29 cellular contexts compared by ENCODE assay signal in genomic region chr6:155075938-155076337, GRCh38.
DNase-seq lines count a peak whose midpoint lies in the region; ATAC-seq and TF ChIP-seq lines count a peak whose summit lies in the region.
"Had no signal": no experiment of that assay in that cellular context is flagged by ENCODE, and none has a peak within 500 bp of the region (broad histone marks: within the 10 kb centered on the region; RNA-seq: fewer than 3 reads in every experiment).

No MANE protein-coding gene starts in this region.

- H3K4me3 Mint-ChIP-seq in effector memory CD8-positive, alpha-beta T cell, result no peak overlapping the region
- H3K4me3 Mint-ChIP-seq: CD8-positive, alpha-beta T cell; neural progenitor cell; stimulated activated naive CD8-positive, alpha-beta T cell treated with anti-CD3 and anti-CD28 coated beads, Interleukin-15, amount 100 ng/mL, for 72 hours had no signal

- no peaks in the 10 kb centered on the region for H3K36me3 ChIP-seq in transverse colon
- H3K36me3 ChIP-seq: BE2C, gastroesophageal sphincter, neural progenitor cell, pancreas, uterus had no signal

- peak; percentile 16 for DNase-seq in stimulated activated CD4-positive, alpha-beta T cell treated with anti-CD3 and anti-CD28 coated beads, Interleukin-15, amount 100 ng/mL, for 24 hours
- no peak for DNase-seq in stimulated activated CD4-positive, alpha-beta T cell treated with anti-CD3 and anti-CD28 coated beads, Interleukin-4, amount 100 ng/mL, for 4 hours
- DNase-seq in NOMO-1 (lab: John Stamatoyannopoulos, UW; ENCODE audit: unreplicated experiment in 2 of 2), result peak; percentile 45 to 78
- DNase-seq in germinal center (ENCODE audit: low spot score), result peak; percentile 14
- no peak for DNase-seq in transverse colon
- DNase-seq in left lobe of liver (ENCODE audit: low spot score), result no peak
- DNase-seq in effector memory CD8-positive, alpha-beta T cell, result no peak
- DNase-seq: ACHN; activated CD4-positive, alpha-beta T cell treated with anti-CD3 and anti-CD28 coated beads for 4 hours; activated effector memory CD4-positive, alpha-beta T cell treated with Interleukin-2 at 50 U/mL for 16 hours; activated T-cell treated with anti-CD3 and anti-CD28 coated beads, Interleukin-2, amount 50 U/mL, for 1 hour; anterior cingulate cortex; BE2C; CD8-positive, alpha-beta T cell; H7; Karpas-422; mesenchymal stem cell; NCI-H1436; NCI-H2107; NCI-H524; pancreas; retina; SHP77 treated with DMSO at 0.1 percent for 48 hours; stimulated activated naive CD8-positive, alpha-beta T cell treated with anti-CD3 and anti-CD28 coated beads, Interleukin-15, amount 100 ng/mL, for 72 hours; uterus had no signal

- no peaks in the 10 kb centered on the region for H3K36me3 Mint-ChIP-seq in effector memory CD8-positive, alpha-beta T cell (ENCODE audit: insufficient read depth)
- H3K36me3 Mint-ChIP-seq: activated naive CD4-positive, alpha-beta T cell treated with anti-CD3 and anti-CD28 coated beads, Interleukin-2, amount 50 U/mL, for 72 hours; CD8-positive, alpha-beta T cell had no signal

- no peak for TF ChIP-seq POLR2A in transverse colon (IDR thresholded peaks at IDR 0.05)

- no peak for TF ChIP-seq EP300 in transverse colon (IDR thresholded peaks at IDR 0.05; ENCODE audit: low read depth)

- 77 to 84% methylated on average over 7 to 9 of the region's 9 CpGs for WGBS in transverse colon (ENCODE audit: low coverage in 1 of 2), 2 donors

- H3K4me1 Mint-ChIP-seq in effector memory CD8-positive, alpha-beta T cell (ENCODE audit: low read depth in 2 of 2), result no peaks in the 10 kb centered on the region

- ATAC-seq in left lobe of liver, result no peak
- no peak for ATAC-seq in effector memory CD8-positive, alpha-beta T cell (replicated peaks)
- ATAC-seq: activated naive CD4-positive, alpha-beta T cell treated with anti-CD3 and anti-CD28 coated beads, Interleukin-2, amount 50 U/mL, for 72 hours; CD8-positive, alpha-beta T cell; gastroesophageal sphincter; pancreas; stimulated activated naive CD8-positive, alpha-beta T cell treated with anti-CD3 and anti-CD28 coated beads, Interleukin-15, amount 100 ng/mL, for 72 hours had no signal

- no peak overlapping the region for H3K27ac Mint-ChIP-seq in effector memory CD8-positive, alpha-beta T cell
- H3K27ac Mint-ChIP-seq: activated naive CD4-positive, alpha-beta T cell treated with anti-CD3 and anti-CD28 coated beads, Interleukin-2, amount 50 U/mL, for 72 hours; CD8-positive, alpha-beta T cell; neural progenitor cell; stimulated activated naive CD8-positive, alpha-beta T cell treated with anti-CD3 and anti-CD28 coated beads, Interleukin-15, amount 100 ng/mL, for 72 hours had no signal

- H3K27ac ChIP-seq in transverse colon, result no peak overlapping the region
- H3K27ac ChIP-seq: gastroesophageal sphincter, neural progenitor cell, pancreas, Peyer's patch had no signal

- intact Hi-C loops in transverse colon (cut with DNase I; ENCODE audit: low total_unique reads), result no loop called here

- no peaks in the 10 kb centered on the region for H3K9me3 ChIP-seq in transverse colon
- H3K9me3 ChIP-seq: BE2C, gastroesophageal sphincter, pancreas, Peyer's patch, uterus had no signal

- no peak for TF ChIP-seq CTCF in transverse colon (IDR thresholded peaks at IDR 0.05)

- peaks cover 0 to 6% (median 1%) of the 10 kb centered on the region in 4 donors for H3K4me1 ChIP-seq in transverse colon
- H3K4me1 ChIP-seq: BE2C, pancreas, Peyer's patch, uterus had no signal

- in situ Hi-C loops in transverse colon (cut with MboI; ENCODE audit: low pct_ligation_motif_present in 1 of 4, low pct_unique_long_range_greater_than_20kb in 1 of 4, low sequenced_read_pairs in 3 of 4), result no loop called here

- H3K4me3 ChIP-seq in transverse colon, result no peak overlapping the region
- H3K4me3 ChIP-seq: gastroesophageal sphincter, neural progenitor cell, pancreas, Peyer's patch, uterus had no signal

- H3K27me3 Mint-ChIP-seq in effector memory CD8-positive, alpha-beta T cell, result peaks cover 8 to 14% of the 10 kb centered on the region in 2 donors

- no peaks in the 10 kb centered on the region for H3K9me3 Mint-ChIP-seq in effector memory CD8-positive, alpha-beta T cell
- H3K9me3 Mint-ChIP-seq: activated naive CD4-positive, alpha-beta T cell treated with anti-CD3 and anti-CD28 coated beads, Interleukin-2, amount 50 U/mL, for 72 hours; CD8-positive, alpha-beta T cell; neural progenitor cell; stimulated activated naive CD8-positive, alpha-beta T cell treated with anti-CD3 and anti-CD28 coated beads, Interleukin-15, amount 100 ng/mL, for 72 hours had no signal

- H3K27me3 ChIP-seq in transverse colon, result no peaks in the 10 kb centered on the region
- H3K27me3 ChIP-seq: BE2C, gastroesophageal sphincter, neural progenitor cell, pancreas, Peyer's patch, uterus had no signal

Comparison
In these comparisons a context has a peak if more than half of its experiments do, and no peak if none do; other contexts are left out.
1. DNase-seq: peak in stimulated activated CD4-positive, alpha-beta T cell treated with anti-CD3 and anti-CD28 coated beads, Interleukin-15, amount 100 ng/mL, for 24 hours (single experiment), NOMO-1 (2 of 2) and germinal center (single experiment); none in stimulated activated CD4-positive, alpha-beta T cell treated with anti-CD3 and anti-CD28 coated beads, Interleukin-4, amount 100 ng/mL, for 4 hours (0 of 2), transverse colon (single experiment), left lobe of liver (single experiment) and effector memory CD8-positive, alpha-beta T cell (0 of 3).